ENCODE assay signal across 14 cellular contexts in genomic region chr7:88396948-88397322, GRCh38.
A peak's percentile ranks its signal among the peaks of the same experiment; 100 is the strongest.
DNase-seq lines count a peak whose midpoint lies in the region; ATAC-seq and TF ChIP-seq lines count a peak whose summit lies in the region.
"Had no signal": no experiment of that assay in that cellular context is flagged by ENCODE, and none has a peak within 500 bp of the region (broad histone marks: within the 10 kb centered on the region; RNA-seq: fewer than 3 reads in every experiment).

No MANE protein-coding gene starts in this region.

- H3K9me3 ChIP-seq in transverse colon, result no peaks in the 10 kb centered on the region

- H3K4me1 ChIP-seq in transverse colon, result no peaks in the 10 kb centered on the region

- intact Hi-C loops in transverse colon (cut with DNase I; ENCODE audit: low total_unique reads), result no loop called here

- no peak for TF ChIP-seq EP300 in transverse colon (IDR thresholded peaks at IDR 0.05; ENCODE audit: low read depth)

- peaks cover 0 to 4% (median 2%) of the 10 kb centered on the region in 3 donors for H3K27me3 Mint-ChIP-seq in immature natural killer cell (ENCODE audit: low read depth in 3 of 3)

- no peak overlapping the region for H3K4me3 Mint-ChIP-seq in immature natural killer cell
- H3K4me3 Mint-ChIP-seq: memory B cell had no signal

- no peak overlapping the region for H3K27ac Mint-ChIP-seq in immature natural killer cell

- TF ChIP-seq POLR2A in transverse colon (IDR thresholded peaks at IDR 0.05), result no peak

- H3K4me1 Mint-ChIP-seq in immature natural killer cell, result peaks cover 0 to 2% of the 10 kb centered on the region in 2 donors

- no peak for DNase-seq in HL-60 (ENCODE audit: low read depth in 1 of 2, low spot score in 1 of 2)
- no peak for DNase-seq in NCI-H226
- no peak for DNase-seq in transverse colon
- DNase-seq in immature natural killer cell, result no peak
- no peak for DNase-seq in SIG-M5 (lab: John Stamatoyannopoulos, UW)
- DNase-seq: AML-193, amygdala, Karpas-422, posterior cingulate gyrus had no signal

- H3K27ac ChIP-seq in HL-60 (replicated peaks) (peak overlapping the region; percentile 31), transverse colon (no peak overlapping the region)
- H3K27ac ChIP-seq: RWPE1 had no signal

- no peak for TF ChIP-seq CTCF in HL-60 (IDR thresholded peaks at IDR 0.05; ENCODE audit: insufficient read depth, low read length)
- TF ChIP-seq CTCF in transverse colon (IDR thresholded peaks at IDR 0.05), result no peak

- no peaks in the 10 kb centered on the region for H3K36me3 Mint-ChIP-seq in immature natural killer cell
- H3K36me3 Mint-ChIP-seq: memory B cell had no signal

- peaks cover 0 to 3% (median 0%) of the 10 kb centered on the region in 6 donors for H3K9me3 Mint-ChIP-seq in immature natural killer cell
- H3K9me3 Mint-ChIP-seq: memory B cell had no signal

- no peak overlapping the region for H3K4me3 ChIP-seq in HL-60 (replicated peaks; ENCODE audit: insufficient read depth, low read length)
- H3K4me3 ChIP-seq in transverse colon, result no peak overlapping the region

- no peaks in the 10 kb centered on the region for H3K27me3 ChIP-seq in HL-60 (ENCODE audit: insufficient read depth, poor library complexity, severe bottlenecking)
- H3K27me3 ChIP-seq in transverse colon, result no peaks in the 10 kb centered on the region

- in situ Hi-C loops in transverse colon (cut with MboI; ENCODE audit: low pct_ligation_motif_present in 1 of 4, low pct_unique_long_range_greater_than_20kb in 1 of 4, low sequenced_read_pairs in 3 of 4), result no loop called here

- ATAC-seq in GM18519 (IDR thresholded peaks at IDR 0.05; ENCODE audit: low FRiP score, unreplicated experiment) (peak; percentile 27), GM21381 (IDR thresholded peaks at IDR 0.05; ENCODE audit: unreplicated experiment) (peak; percentile 45), HG02973 (IDR thresholded peaks at IDR 0.05; ENCODE audit: unreplicated experiment) (peak; percentile 47)

- no peaks in the 10 kb centered on the region for H3K36me3 ChIP-seq in transverse colon
